ENCODE assay signal across 8 cellular contexts in the genomic region with DNA sequence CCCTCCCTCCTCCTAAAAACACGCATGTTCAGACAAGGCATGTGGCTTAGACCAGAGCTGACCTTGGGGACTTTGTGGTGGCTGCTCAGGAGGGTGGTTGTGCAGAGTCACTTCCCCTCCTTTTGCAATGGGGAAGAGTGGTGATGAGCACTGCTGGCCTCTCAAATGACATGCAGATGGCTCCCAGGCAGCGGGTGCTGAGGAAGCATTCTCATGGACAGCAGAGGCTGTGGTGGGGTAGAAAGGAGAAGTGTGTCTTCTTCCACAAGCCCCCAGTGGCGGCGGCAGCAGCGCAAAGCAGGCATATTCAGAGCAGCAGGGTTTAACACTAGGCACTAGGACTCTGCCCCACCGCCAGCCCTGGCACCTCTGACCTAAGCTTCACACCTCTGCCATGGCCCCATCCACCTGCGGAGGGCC.
DNase-seq lines count a peak whose midpoint lies in the region; ATAC-seq, FAIRE-seq and TF ChIP-seq lines count a peak whose summit lies in the region.

No MANE protein-coding gene starts in this region.

- H4K12ac ChIP-seq in trophoblast cell (ENCODE audit: low read depth, low read length): no peak overlapping the region

- H3K4me1 ChIP-seq in A549 (peaks cover 68% of the 10 kb centered on the region), ascending aorta (peaks cover 7 to 25% of the 10 kb centered on the region in 2 donors), trophoblast cell (ENCODE audit: control insufficient read depth in 1 of 2, insufficient read depth in 2 of 2, low read length in 2 of 2) (peaks cover 26 to 40% of the 10 kb centered on the region in 2 experiments)

- H4K8ac ChIP-seq in trophoblast cell (ENCODE audit: low read depth, low read length): no peak overlapping the region

- no peak overlapping the region for H3K4ac ChIP-seq in trophoblast cell (ENCODE audit: low read depth, low read length)

- no peak overlapping the region for H2BK120ac ChIP-seq in trophoblast cell (ENCODE audit: insufficient read depth, low read length, poor library complexity)

- no peak for TF ChIP-seq CTCF in A549 (IDR thresholded peaks at IDR 0.05)
- no peak for TF ChIP-seq CTCF in ascending aorta (IDR thresholded peaks at IDR 0.05)

- H3K36me3 ChIP-seq in ascending aorta: peaks cover 0 to 13% of the 10 kb centered on the region in 2 donors
- H3K36me3 ChIP-seq in trophoblast cell (ENCODE audit: control insufficient read depth in 1 of 2, insufficient read depth in 2 of 2, low read length in 2 of 2): no peaks in the 10 kb centered on the region

- no peak overlapping the region for H3K9ac ChIP-seq in trophoblast cell (ENCODE audit: low read length)

- no peaks in the 10 kb centered on the region for H3K27me3 ChIP-seq in ascending aorta
- H3K27me3 ChIP-seq in trophoblast cell (ENCODE audit: insufficient read depth, low read length): no peaks in the 10 kb centered on the region

- peaks cover 2% of the 10 kb centered on the region for H3K79me2 ChIP-seq in trophoblast cell (ENCODE audit: control insufficient read depth, insufficient read depth, low read length, poor library complexity)

- TF ChIP-seq POLR2A in A549 (IDR thresholded peaks at IDR 0.05; ENCODE audit: low read length): no peak

- WGBS in A549 (ENCODE audit: missing lambda C conversion rate): 98% methylated on average over 7 of the region's 7 CpGs
- no CpG with 5 or more reads among the region's 7 CpGs for WGBS in trophoblast cell (ENCODE audit: extremely low coverage, insufficient coverage, insufficient read length)

- CTCF ChIA-PET in A549 (lab: Yijun Ruan, JAX): interaction anchor here (0.9 to 13.7 kb wide), 6 partner anchors 7 to 578 kb away, joined by 3 to 105 read pairs (median 11); no protein-coding TSS in a partner anchor

- no peak for TF ChIP-seq RAD21 in A549 (conservative IDR thresholded peaks at IDR 0.05 in 1 of 2, IDR thresholded peaks at IDR 0.05 in 1 of 2)

- H3K18ac ChIP-seq in trophoblast cell (ENCODE audit: low read length): no peak overlapping the region

- H2AFZ ChIP-seq in trophoblast cell (ENCODE audit: insufficient read depth, low read length, poor library complexity): no peak overlapping the region

- DNase-seq in A549 (ENCODE audit: low read depth in 1 of 2, low spot score in 1 of 2) (no peak), ascending aorta (ENCODE audit: low spot score in 2 of 2) (peak; percentile 66 to 83), trophoblast cell (peak; percentile 30 to 41), NCI-H748 (lab: John Stamatoyannopoulos, UW; ENCODE audit: unreplicated experiment) (no peak)
- DNase-seq in stimulated activated naive CD4-positive, alpha-beta T cell treated with Interleukin-2 at 50 U/mL for 16 hours (lab: John Stamatoyannopoulos, UW): no peak
- no peak for DNase-seq in effector CD4-positive, alpha-beta T cell

- H3K4me3 ChIP-seq in A549: no peak overlapping the region
- H3K4me3 ChIP-seq in ascending aorta: no peak overlapping the region
- no peak overlapping the region for H3K4me3 ChIP-seq in trophoblast cell (ENCODE audit: low read depth, low read length)

- POLR2A ChIA-PET in A549 (lab: Yijun Ruan, JAX): no interaction called here

- no peak overlapping the region for H2BK12ac ChIP-seq in trophoblast cell (ENCODE audit: low read length)

- FAIRE-seq in A549 (lab: Jason Lieb, UNC): no peak

- H2AK5ac ChIP-seq in trophoblast cell (ENCODE audit: low read length): no peak overlapping the region

- H4K91ac ChIP-seq in trophoblast cell (ENCODE audit: low read depth, low read length): no peak overlapping the region

- no peaks in the 10 kb centered on the region for H3K9me3 ChIP-seq in A549
- no peaks in the 10 kb centered on the region for H3K9me3 ChIP-seq in ascending aorta
- no peaks in the 10 kb centered on the region for H3K9me3 ChIP-seq in trophoblast cell (ENCODE audit: insufficient read depth, low read depth, low read length)

- peaks cover 12% of the 10 kb centered on the region for H3K79me1 ChIP-seq in trophoblast cell (ENCODE audit: low read length)

- H3K14ac ChIP-seq in trophoblast cell (ENCODE audit: low read length): no peak overlapping the region

- TF ChIP-seq EP300 in A549 (IDR thresholded peaks at IDR 0.05): no peak

- no peak overlapping the region for H3K4me2 ChIP-seq in A549
- no peak overlapping the region for H3K4me2 ChIP-seq in trophoblast cell (ENCODE audit: low read length)

- H3K23ac ChIP-seq in trophoblast cell (ENCODE audit: low read length): no peak overlapping the region

- intact Hi-C loops in ascending aorta (cut with DNase I): no loop called here

- H3K27ac ChIP-seq in A549 (peak overlapping the region; percentile 11 to 94; a peak in 4 of 6 replicates), ascending aorta (no peak overlapping the region), trophoblast cell (ENCODE audit: low read depth, low read length) (no peak overlapping the region)

- no peak for ATAC-seq in A549
- peak; percentile 46 for ATAC-seq in GM19324 (IDR thresholded peaks at IDR 0.05; ENCODE audit: low FRiP score, unreplicated experiment)
- ATAC-seq in HG03469 (IDR thresholded peaks at IDR 0.05; ENCODE audit: unreplicated experiment): peak; percentile 41

- no peak overlapping the region for H2BK5ac ChIP-seq in trophoblast cell (ENCODE audit: low read depth, low read length, poor library complexity)

TF ChIP-seq in A549, 52 proteins besides CTCF, POLR2A, EP300 and RAD21:
- no peak for TF ChIP-seq HOXB13 (CRISPR knock-in tag; IDR thresholded peaks at IDR 0.05; ENCODE audit: low read depth)
- no peak for TF ChIP-seq TFCP2L1 (CRISPR knock-in tag; IDR thresholded peaks at IDR 0.05)
- TF ChIP-seq RFX5 (IDR thresholded peaks at IDR 0.05): no peak

Comparison
In these comparisons a context has a peak if more than half of its experiments do, and no peak if none do; other contexts are left out.
1. ATAC-seq: peak in GM19324 (single experiment) and HG03469 (single experiment); none in A549 (0 of 2).
2. DNase-seq: peak in ascending aorta (2 of 2) and trophoblast cell (2 of 2); none in A549 (0 of 2), NCI-H748 (single experiment), stimulated activated naive CD4-positive, alpha-beta T cell treated with Interleukin-2 at 50 U/mL for 16 hours (single experiment) and effector CD4-positive, alpha-beta T cell (single experiment).
3. H3K27ac ChIP-seq: peak in A549 (2 of 2); none in ascending aorta (0 of 2) and trophoblast cell (single experiment).